ENCODE assay signal across 14 cellular contexts in the genomic region with DNA sequence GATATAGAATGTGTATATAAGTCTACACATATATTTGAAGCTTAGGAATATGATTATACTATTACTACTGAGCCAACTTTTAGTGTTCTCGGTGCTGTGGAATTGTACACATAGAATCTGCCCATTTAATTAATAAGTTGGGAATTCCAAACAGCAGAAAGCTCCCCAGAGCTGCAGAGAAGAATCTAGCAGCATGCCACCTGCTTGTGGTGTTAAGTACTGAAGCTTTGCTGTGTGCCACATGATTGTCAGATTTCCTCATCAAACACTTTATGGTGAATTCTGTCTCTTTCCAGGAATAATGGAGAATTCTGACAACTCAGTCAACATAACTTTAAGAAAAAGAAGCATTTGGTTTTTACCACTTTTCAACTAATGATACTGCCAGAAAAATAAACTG.
DNase-seq lines count a peak whose midpoint lies in the region; ATAC-seq, FAIRE-seq and TF ChIP-seq lines count a peak whose summit lies in the region.
"Had no signal": no experiment of that assay in that cellular context is flagged by ENCODE, and none has a peak within 500 bp of the region (broad histone marks: within the 10 kb centered on the region; RNA-seq: fewer than 3 reads in every experiment).

No MANE protein-coding gene starts in this region.

- ATAC-seq in K562, result no peak
- ATAC-seq in aorta (ENCODE audit: low FRiP score), result no peak
- ATAC-seq in HG02981 (IDR thresholded peaks at IDR 0.05; ENCODE audit: unreplicated experiment), result no peak
- ATAC-seq: gastroesophageal sphincter, Right ventricle myocardium inferior had no signal

- no peak overlapping the region for H2BK5ac ChIP-seq in neuronal stem cell (ENCODE audit: low read length)

- H3K18ac ChIP-seq in neuronal stem cell (ENCODE audit: low read length), result no peak overlapping the region

- H3K4me3 ChIP-seq in K562 (no peak overlapping the region), kidney (ENCODE audit: low read length in 2 of 2) (no peak overlapping the region), neuronal stem cell (ENCODE audit: low read length in 2 of 2) (no peak overlapping the region), aorta (ENCODE audit: low read length in 2 of 2) (no peak overlapping the region)
- H3K4me3 ChIP-seq: gastroesophageal sphincter, testis had no signal

- no peaks in the 10 kb centered on the region for H3K9me1 ChIP-seq in K562 (ENCODE audit: control insufficient read depth, insufficient read depth, low read length)

- TF ChIP-seq RAD21 in K562 (CRISPR knock-in tag; conservative IDR thresholded peaks at IDR 0.05 in 1 of 2, IDR thresholded peaks at IDR 0.05 in 1 of 2), result peak; percentile 27 to 39; a peak in 3 of 4 replicates

- BruUV-seq in K562 (replicated peaks; lab: Mats Ljungman, UMichigan), result no TSS peak

- 0% methylated on average over 1 of the region's 1 CpG for WGBS in K562 (ENCODE audit: insufficient coverage, low coverage, missing lambda C conversion rate)
- no CpG with 5 or more reads among the region's 1 CpG for WGBS in neuronal stem cell (ENCODE audit: extremely low coverage in 2 of 2, insufficient read length in 2 of 2, insufficient replicate concordance in 1 of 2), 2 donors
- WGBS in aorta, 2 donors, result 47 to 67% methylated on average over 1 of the region's 1 CpG

- no peaks in the 10 kb centered on the region for H3K79me1 ChIP-seq in neuronal stem cell (ENCODE audit: low read depth, low read length)

- no peak overlapping the region for H4K91ac ChIP-seq in neuronal stem cell (ENCODE audit: low read depth, low read length, poor library complexity)

- H2BK120ac ChIP-seq in neuronal stem cell (ENCODE audit: low read depth, low read length), result no peak overlapping the region

- TF ChIP-seq POLR2A in K562 (conservative IDR thresholded peaks at IDR 0.05), result no peak

- no peak overlapping the region for H4K8ac ChIP-seq in neuronal stem cell (ENCODE audit: low read depth, low read length)

- no peak overlapping the region for H2BK15ac ChIP-seq in neuronal stem cell (ENCODE audit: low read length)

- peak; percentile 11 for DNase-seq in ACHN
- DNase-seq in HT-29 (ENCODE audit: low spot score), result peak; percentile 52
- DNase-seq in K562 (ENCODE audit: extremely low read depth in 1 of 4, low spot score in 3 of 4), result no peak
- no peak for DNase-seq in kidney
- no peak for DNase-seq in neuronal stem cell (ENCODE audit: low spot score)
- no peak for DNase-seq in aorta
- no peak for DNase-seq in T-helper 2 cell
- DNase-seq: activated T-cell treated with anti-CD3 and anti-CD28 coated beads for 4 hours; central memory CD4-positive, alpha-beta T cell; GOT3; testis had no signal

- H3K4me2 ChIP-seq in K562 (ENCODE audit: insufficient read depth, low read length) (no peak overlapping the region), neuronal stem cell (ENCODE audit: insufficient read depth, low read length, poor library complexity, severe bottlenecking) (no peak overlapping the region)

- intact Hi-C loops in K562 (cut with micrococcal nuclease), result no loop called here
- intact Hi-C loops in kidney (cut with DNase I), result no loop called here
- intact Hi-C loops in aorta (cut with DNase I), result no loop called here

- H2BK12ac ChIP-seq in neuronal stem cell (ENCODE audit: low read length), result no peak overlapping the region

- no peaks in the 10 kb centered on the region for H3K4me1 ChIP-seq in K562 (replicated peaks in 1 of 2; ENCODE audit: control insufficient read depth in 2 of 2, insufficient read depth in 2 of 2, low read length in 2 of 2)
- peaks cover 0 to 3% of the 10 kb centered on the region in 2 donors for H3K4me1 ChIP-seq in kidney (ENCODE audit: control insufficient read depth in 1 of 2, insufficient read depth in 1 of 2, low read depth in 1 of 2, low read length in 2 of 2)
- H3K4me1 ChIP-seq in neuronal stem cell (ENCODE audit: control insufficient read depth in 2 of 2, insufficient read depth in 1 of 2, low read depth in 1 of 2, low read length in 2 of 2), result no peaks in the 10 kb centered on the region
- H3K4me1 ChIP-seq in aorta (ENCODE audit: control insufficient read depth in 1 of 2, insufficient read depth in 2 of 2, low read length in 2 of 2), result no peaks in the 10 kb centered on the region
- H3K4me1 ChIP-seq: testis had no signal

- FAIRE-seq in K562 (lab: Jason Lieb, UNC), result no peak
- FAIRE-seq in kidney (lab: Jason Lieb, UNC), result no peak

- H3K79me2 ChIP-seq in K562 (ENCODE audit: control insufficient read depth, insufficient read depth, low read length), result no peaks in the 10 kb centered on the region

- H4K20me1 ChIP-seq in K562 (replicated peaks; ENCODE audit: control insufficient read depth, insufficient read depth, low read length), result no peaks in the 10 kb centered on the region

- H3K27me3 ChIP-seq in K562 (ENCODE audit: control insufficient read depth in 2 of 2, insufficient read depth in 2 of 2, low read length in 2 of 2) (peaks cover 20 to 28% of the 10 kb centered on the region in 2 experiments), neuronal stem cell (ENCODE audit: control insufficient read depth in 3 of 3, insufficient read depth in 3 of 3, low read depth in 1 of 3, low read length in 3 of 3) (no peaks in the 10 kb centered on the region), aorta (ENCODE audit: control insufficient read depth in 1 of 2, insufficient read depth in 2 of 2, low read length in 1 of 2) (no peaks in the 10 kb centered on the region)
- H3K27me3 ChIP-seq: gastroesophageal sphincter, testis had no signal

- H2AFZ ChIP-seq in K562 (ENCODE audit: low read depth, low read length), result no peak overlapping the region
- no peak overlapping the region for H2AFZ ChIP-seq in neuronal stem cell (ENCODE audit: low read length)

- TF ChIP-seq CTCF in K562 (IDR thresholded peaks at IDR 0.05 in 2 of 3, conservative IDR thresholded peaks at IDR 0.05 in 1 of 3; ENCODE audit: insufficient read depth in 2 of 3, low read depth in 1 of 3, low read length in 3 of 3) (peak in 1 of 3 experiments; percentile 31; a peak in 2 of 6 replicates), kidney (IDR thresholded peaks at IDR 0.05; ENCODE audit: borderline replicate concordance, extremely low read depth, insufficient read depth) (peak; percentile 16)

- H3K36me3 ChIP-seq in K562 (ENCODE audit: control insufficient read depth, insufficient read depth, low read length) (no peaks in the 10 kb centered on the region), kidney (ENCODE audit: control insufficient read depth in 1 of 2, insufficient read depth in 2 of 2, low read length in 2 of 2) (peaks cover 2 to 12% of the 10 kb centered on the region in 2 donors), neuronal stem cell (replicated peaks in 1 of 2; ENCODE audit: control insufficient read depth in 2 of 2, insufficient read depth in 2 of 2, low read length in 2 of 2) (peaks cover 0 to 79% of the 10 kb centered on the region in 2 donors), aorta (ENCODE audit: control insufficient read depth in 1 of 2, insufficient read depth in 2 of 2, low read length in 1 of 2) (no peaks in the 10 kb centered on the region)

- in situ Hi-C loops in ACHN (cut with HindIII; ENCODE audit: low pct_ligation_motif_present, low pct_unique_long_range_greater_than_20kb, low sequenced_read_pairs) (no loop called here), K562 (cut with MboI) (no loop called here)

- no peak overlapping the region for H3K27ac ChIP-seq in K562 (ENCODE audit: extremely low read depth, low read depth, low read length)
- no peak overlapping the region for H3K27ac ChIP-seq in kidney (ENCODE audit: low read depth in 2 of 2, low read length in 2 of 2)
- H3K27ac ChIP-seq in neuronal stem cell (replicated peaks; ENCODE audit: low read length), result no peak overlapping the region
- H3K27ac ChIP-seq in aorta (ENCODE audit: low read depth in 1 of 2, low read length in 2 of 2), result no peak overlapping the region
- H3K27ac ChIP-seq: gastroesophageal sphincter, testis had no signal

- TF ChIP-seq EP300 in K562 (IDR thresholded peaks at IDR 0.05; ENCODE audit: low read length), result no peak

- POLR2A ChIA-PET in K562 (lab: Yijun Ruan, JAX), result interaction anchor here (0.6 to 1.2 kb wide), 4 partner anchors 10 to 447 kb away, joined by 3 to 5 read pairs (median 3); no protein-coding TSS in a partner anchor

- no peak overlapping the region for H2AK5ac ChIP-seq in neuronal stem cell (ENCODE audit: low read depth, low read length)

- no peak overlapping the region for H3K4ac ChIP-seq in neuronal stem cell (ENCODE audit: low read length)

- CTCF ChIA-PET in K562 (lab: Yijun Ruan, JAX; ENCODE audit: low intra/inter-chr PET ratio), result no interaction called here

- H3K9ac ChIP-seq in K562 (ENCODE audit: insufficient read depth in 1 of 2, low read depth in 2 of 2, low read length in 2 of 2), result no peak overlapping the region
- no peak overlapping the region for H3K9ac ChIP-seq in kidney (ENCODE audit: low read length in 2 of 2)
- no peak overlapping the region for H3K9ac ChIP-seq in neuronal stem cell (ENCODE audit: low read depth, low read length, poor library complexity)

- no peak overlapping the region for H3K14ac ChIP-seq in neuronal stem cell (ENCODE audit: low read length)

- H3K23ac ChIP-seq in neuronal stem cell (ENCODE audit: low read depth, low read length, poor library complexity), result no peak overlapping the region

- H3K9me3 ChIP-seq in K562 (replicated peaks; ENCODE audit: control insufficient read depth, insufficient read depth, low read depth, low read length) (no peaks in the 10 kb centered on the region), kidney (ENCODE audit: control insufficient read depth in 1 of 2, low read length in 2 of 2) (no peaks in the 10 kb centered on the region), neuronal stem cell (replicated peaks in 1 of 2; ENCODE audit: control insufficient read depth in 2 of 2, insufficient read depth in 1 of 2, low read depth in 1 of 2, low read length in 2 of 2) (peaks cover 2 to 8% of the 10 kb centered on the region in 2 donors), aorta (ENCODE audit: control insufficient read depth, low read length) (no peaks in the 10 kb centered on the region)
- H3K9me3 ChIP-seq: gastroesophageal sphincter, testis had no signal

TF ChIP-seq in K562, 482 proteins besides CTCF, POLR2A, EP300 and RAD21 (continues in another document):
- TF ChIP-seq YY1 (IDR thresholded peaks at IDR 0.05; ENCODE audit: borderline replicate concordance in 1 of 3, control insufficient read depth in 1 of 3, extremely low read depth in 1 of 3, insufficient read depth in 3 of 3, insufficient read length in 1 of 3, insufficient replicate concordance in 2 of 3, low read depth in 1 of 3, low read length in 2 of 3), result no peak

Comparison
In these comparisons a context has a peak if more than half of its experiments do, and no peak if none do; other contexts are left out.
1. DNase-seq: peak in ACHN (single experiment) and HT-29 (single experiment); none in K562 (0 of 4), kidney (single experiment), neuronal stem cell (single experiment), aorta (0 of 2) and T-helper 2 cell (0 of 5).